16 cellular contexts compared by ENCODE assay signal in the genomic region with DNA sequence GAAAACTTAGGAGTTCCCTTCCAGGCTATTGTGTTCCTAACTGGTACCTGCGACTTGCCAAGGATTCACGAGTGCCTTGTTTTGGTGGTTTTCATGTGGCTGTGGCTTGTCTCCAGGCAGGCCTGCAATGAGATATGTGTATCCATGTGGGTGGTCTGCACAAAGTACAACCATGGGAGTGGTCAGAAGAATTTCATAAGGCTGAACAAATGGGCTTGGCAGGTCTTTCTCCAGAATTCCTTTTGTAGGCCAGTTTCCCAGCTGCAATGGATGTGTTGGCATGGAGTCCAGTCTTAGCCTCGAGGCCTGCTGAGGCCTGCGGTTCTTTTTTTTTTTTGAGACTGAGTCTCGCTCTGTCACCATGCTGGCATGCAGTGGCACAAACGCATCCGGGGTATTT. TPM values are rescaled to one million over a fixed set of nuclear protein-coding genes. Genes with fewer than 3 reads are reported as not detected.
A peak's percentile ranks its signal among the peaks of the same experiment; 100 is the strongest.
DNase-seq lines count a peak whose midpoint lies in the region; ATAC-seq and TF ChIP-seq lines count a peak whose summit lies in the region.
"Had no signal": no experiment of that assay in that cellular context is flagged by ENCODE, and none has a peak within 500 bp of the region (broad histone marks: within the 10 kb centered on the region; RNA-seq: fewer than 3 reads in every experiment).

No MANE protein-coding gene starts in this region.

- H3K4me1 ChIP-seq in heart left ventricle (no peaks in the 10 kb centered on the region), sigmoid colon (no peaks in the 10 kb centered on the region), thyroid gland (no peaks in the 10 kb centered on the region)
- H3K4me1 ChIP-seq: BE2C, left lung had no signal

- peak in 3 of 4 donors; percentile 36 to 74 (median 42) for ATAC-seq in heart left ventricle
- ATAC-seq in HG03045 (IDR thresholded peaks at IDR 0.05; ENCODE audit: unreplicated experiment), result no peak
- ATAC-seq: activated CD8-positive, alpha-beta memory T cell treated with anti-CD3 and anti-CD28 coated beads, Interleukin-2, amount 10 ng/mL, durations not matched to agents 7 days and 5 days; left lung; T-cell had no signal

- H3K27ac ChIP-seq in heart left ventricle (no peak overlapping the region), sigmoid colon (no peak overlapping the region), thyroid gland (no peak overlapping the region), dorsolateral prefrontal cortex (no peak overlapping the region)
- H3K27ac ChIP-seq: left lung had no signal

- no peak for TF ChIP-seq CTCF in heart left ventricle (IDR thresholded peaks at IDR 0.05)
- TF ChIP-seq CTCF in sigmoid colon (IDR thresholded peaks at IDR 0.05), result no peak
- no peak for TF ChIP-seq CTCF in thyroid gland (IDR thresholded peaks at IDR 0.05)
- TF ChIP-seq CTCF in dorsolateral prefrontal cortex (IDR thresholded peaks at IDR 0.05 in 54 of 56, conservative IDR thresholded peaks at IDR 0.05 in 2 of 56; ENCODE audit: low read depth in 1 of 56, partially characterized antibody in 56 of 56), result no peak

- DNase-seq in EL (peak; percentile 56), astrocyte of the hippocampus (ENCODE audit: low read depth, low spot score) (peak; percentile 92), heart left ventricle (peak in 1 of 5 donors; percentile 23), sigmoid colon (peak; percentile 77), thyroid gland (no peak), dorsolateral prefrontal cortex (no peak)
- DNase-seq in stimulated activated CD4-positive, alpha-beta T cell treated with anti-CD3 and anti-CD28 coated beads, Interleukin-4, amount 100 ng/mL, for 1 hour, result no peak
- DNase-seq: activated B cell treated with CpG ODN at 0.5 μM for 24 hours; activated CD8-positive, alpha-beta memory T cell treated with anti-CD3 and anti-CD28 coated beads, Interleukin-2, amount 10 ng/mL, durations not matched to agents 7 days and 5 days; BE2C; DMS53; left lung; NCI-H1930; nephron progenitor cell; T-cell had no signal

- peaks cover 0 to 5% (median 0%) of the 10 kb centered on the region in 9 donors for H3K27me3 ChIP-seq in heart left ventricle
- no peaks in the 10 kb centered on the region for H3K27me3 ChIP-seq in sigmoid colon
- no peaks in the 10 kb centered on the region for H3K27me3 ChIP-seq in thyroid gland
- no peaks in the 10 kb centered on the region for H3K27me3 ChIP-seq in dorsolateral prefrontal cortex
- H3K27me3 ChIP-seq: BE2C, left lung had no signal

- WGBS in heart left ventricle, 4 donors, result 77 to 84% (median 81%) methylated on average over 7 of the region's 7 CpGs
- WGBS in sigmoid colon, 2 donors, result 75 to 89% methylated on average over 7 of the region's 7 CpGs
- WGBS in thyroid gland, 2 donors, result 77 to 85% methylated on average over 7 of the region's 7 CpGs

- no peak for TF ChIP-seq EP300 in sigmoid colon (IDR thresholded peaks at IDR 0.05)

- TF ChIP-seq POLR2A in heart left ventricle (IDR thresholded peaks at IDR 0.05), result no peak
- no peak for TF ChIP-seq POLR2A in sigmoid colon (IDR thresholded peaks at IDR 0.05)
- no peak for TF ChIP-seq POLR2A in thyroid gland (IDR thresholded peaks at IDR 0.05)

- H3K36me3 ChIP-seq in heart left ventricle, result no peaks in the 10 kb centered on the region
- H3K36me3 ChIP-seq in sigmoid colon, result no peaks in the 10 kb centered on the region
- H3K36me3 ChIP-seq in thyroid gland, result no peaks in the 10 kb centered on the region
- H3K36me3 ChIP-seq: BE2C, left lung had no signal

- H3K4me3 ChIP-seq in heart left ventricle, result no peak overlapping the region
- H3K4me3 ChIP-seq in sigmoid colon, result no peak overlapping the region
- H3K4me3 ChIP-seq in thyroid gland (replicated peaks in 1 of 3), result no peak overlapping the region
- no peak overlapping the region for H3K4me3 ChIP-seq in dorsolateral prefrontal cortex
- H3K4me3 ChIP-seq: left lung had no signal

- intact Hi-C loops in heart left ventricle (cut with DNase I) (no loop called here), sigmoid colon (cut with DNase I) (no loop called here), thyroid gland (cut with DNase I) (loop anchor here (10.0 kb wide), 1 partner anchor 49 kb away; no protein-coding TSS in a partner anchor), dorsolateral prefrontal cortex (cut with DNase I) (loop anchor here (10.0 kb wide), 1 partner anchor 49 kb away; no protein-coding TSS in a partner anchor)

- H3K9me3 ChIP-seq in heart left ventricle (no peaks in the 10 kb centered on the region), sigmoid colon (no peaks in the 10 kb centered on the region), thyroid gland (no peaks in the 10 kb centered on the region)
- H3K9me3 ChIP-seq: BE2C, left lung had no signal

RNA-seq across cellular contexts. Expression of a gene that starts 28.8 kb away (rescaled TPM):
- 1 to 10 TPM in 1 of 9 donors, under 1 TPM in 4, not detected in 4; 0.27 to 5.3 (median 0.75) TPM for total RNA-seq in heart left ventricle
- polyA plus RNA-seq in heart left ventricle, result under 1 TPM in 1 of 2 donors, not detected in 1; 0.28 TPM
- total RNA-seq in sigmoid colon, result 1 to 10 TPM in 1 of 4 donors, not detected in 3; 1.2 TPM
- polyA plus RNA-seq in sigmoid colon, result 10 to 100 TPM in 1 of 3 donors, 1 to 10 TPM in 2; 1.8 to 10.8 (median 5.8) TPM
- total RNA-seq in thyroid gland, result under 1 TPM; 0.42 to 0.67 (median 0.49) TPM
- 1 to 10 TPM in 3 of 120 experiments, under 1 TPM in 28, not detected in 89; 0.22 to 1.8 (median 0.47) TPM for total RNA-seq in dorsolateral prefrontal cortex

Comparison
In these comparisons a context has a peak if more than half of its experiments do, and no peak if none do; other contexts are left out.
1. DNase-seq: peak in EL (single experiment), astrocyte of the hippocampus (single experiment) and sigmoid colon (single experiment); none in thyroid gland (0 of 2), dorsolateral prefrontal cortex (0 of 10) and stimulated activated CD4-positive, alpha-beta T cell treated with anti-CD3 and anti-CD28 coated beads, Interleukin-4, amount 100 ng/mL, for 1 hour (single experiment).
2. intact Hi-C loops: an anchor here in thyroid gland (10.0 kb wide) and dorsolateral prefrontal cortex (10.0 kb wide); none called in heart left ventricle and sigmoid colon.